ENCODE assay signal across 9 cellular contexts in the genomic region with DNA sequence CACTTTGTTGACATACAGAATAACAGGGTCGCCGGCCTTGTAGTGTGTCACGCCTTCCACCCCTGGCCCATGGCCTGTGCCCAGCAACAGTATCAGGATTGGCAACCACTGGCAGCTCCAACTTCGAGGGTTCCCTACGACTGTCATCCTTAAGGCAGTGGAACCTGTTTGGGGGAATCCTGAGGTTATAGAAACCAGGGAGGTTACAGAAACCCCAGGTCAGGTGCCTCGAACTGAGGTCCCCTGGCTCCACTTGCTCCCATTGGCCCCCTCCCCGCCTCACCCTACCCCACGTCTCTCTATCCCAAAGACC. TPM values are rescaled to one million over a fixed set of nuclear protein-coding genes. Genes with fewer than 3 reads are reported as not detected.
DNase-seq lines count a peak whose midpoint lies in the region; ATAC-seq and TF ChIP-seq lines count a peak whose summit lies in the region.
"Had no signal": no experiment of that assay in that cellular context is flagged by ENCODE, and none has a peak within 500 bp of the region (broad histone marks: within the 10 kb centered on the region; RNA-seq: fewer than 3 reads in every experiment).

No MANE protein-coding gene starts in this region.

- peaks cover 19% of the 10 kb centered on the region for H3K36me3 ChIP-seq in ACC112 (ENCODE audit: insufficient read depth, low read length)

- H3K27me3 ChIP-seq in ACC112 (ENCODE audit: insufficient read depth, low read length) = no peaks in the 10 kb centered on the region

- DNase-seq in LNCaP clone FGC (ENCODE audit: low read depth) (no peak), coronary artery (ENCODE audit: low spot score) (no peak), naive B cell (no peak), NCI-H1092 (lab: John Stamatoyannopoulos, UW) (no peak), HuH-7 (ENCODE audit: low spot score) (no peak), HCEC 1CT (no peak)
- DNase-seq: NCI-H187 treated with DMSO at 0.1 percent for 48 hours had no signal

- peak overlapping the region; percentile 90 to 100 (median 99) for H3K27ac Mint-ChIP-seq in naive B cell

- H3K4me1 ChIP-seq in ACC112 (ENCODE audit: control insufficient read depth, insufficient read depth, low read length, unreplicated experiment) = peaks cover 17% of the 10 kb centered on the region

- no peaks in the 10 kb centered on the region for H3K27me3 Mint-ChIP-seq in naive B cell

- TF ChIP-seq CTCF in LNCaP clone FGC (IDR thresholded peaks at IDR 0.05; ENCODE audit: control insufficient read depth, extremely low read depth, insufficient read depth) (no peak), coronary artery (IDR thresholded peaks at IDR 0.05) (no peak)

- H3K4me3 ChIP-seq in ACC112 (ENCODE audit: low read depth, low read length) (peak overlapping the region; percentile 96), LNCaP clone FGC (ENCODE audit: low read depth, low read length) (peak overlapping the region; percentile 90), coronary artery (peak overlapping the region; percentile 89)

- no peaks in the 10 kb centered on the region for H3K36me3 Mint-ChIP-seq in naive B cell

- H2AFZ ChIP-seq in ACC112 (ENCODE audit: low read length, unreplicated experiment) = peak overlapping the region; percentile 94

- peaks cover 45 to 68% (median 53%) of the 10 kb centered on the region in 3 donors for H3K4me1 Mint-ChIP-seq in naive B cell

- peaks cover 50% of the 10 kb centered on the region for H3K79me2 ChIP-seq in ACC112 (ENCODE audit: control insufficient read depth, insufficient read depth, low read length, unreplicated experiment)

- H3K4me3 Mint-ChIP-seq in naive B cell = peak overlapping the region; percentile 83 to 98 (median 94)

- no peak for ATAC-seq in naive B cell (ENCODE audit: low read depth in 2 of 2)
- ATAC-seq in HG03159 (IDR thresholded peaks at IDR 0.05; ENCODE audit: unreplicated experiment) = no peak

- peak overlapping the region; percentile 94 for H3K27ac ChIP-seq in ACC112 (ENCODE audit: low read depth, low read length)
- peak overlapping the region; percentile 96 for H3K27ac ChIP-seq in coronary artery

- H3K9me3 Mint-ChIP-seq in naive B cell = no peaks in the 10 kb centered on the region

RNA-seq across cellular contexts. Expression of a gene that starts 0.4 kb away (rescaled TPM):
- polyA plus RNA-seq in naive B cell (ENCODE audit: low read depth in 6 of 6) = 10 to 100 TPM; 34.5 to 43.9 (median 37.0) TPM

RNA-seq across cellular contexts. Expression of a gene that starts 6.2 kb away (rescaled TPM):
- 10 to 100 TPM in 5 of 6 donors, 1 to 10 TPM in 1; 5.4 to 19.0 (median 12.6) TPM for polyA plus RNA-seq in naive B cell (ENCODE audit: low read depth in 6 of 6)

RNA-seq across cellular contexts. Expression of a gene that starts 10.7 kb away (rescaled TPM):
- polyA plus RNA-seq in naive B cell (ENCODE audit: low read depth in 6 of 6) = 1 to 10 TPM in 3 of 6 donors, under 1 TPM in 2, not detected in 1; 0.36 to 1.7 (median 1.4) TPM

RNA-seq across cellular contexts. Expression of a gene that starts 18.5 kb away (rescaled TPM):
- 100 to 1,000 TPM; 139 to 167 (median 157) TPM for polyA plus RNA-seq in naive B cell (ENCODE audit: low read depth in 6 of 6)

RNA-seq across cellular contexts. Expression of a gene that starts 21.0 kb away (rescaled TPM):
- 10 to 100 TPM; 32.7 to 48.2 (median 37.3) TPM for polyA plus RNA-seq in naive B cell (ENCODE audit: low read depth in 6 of 6)
